ENCODE assay signal across 26 cellular contexts in the genomic region with DNA sequence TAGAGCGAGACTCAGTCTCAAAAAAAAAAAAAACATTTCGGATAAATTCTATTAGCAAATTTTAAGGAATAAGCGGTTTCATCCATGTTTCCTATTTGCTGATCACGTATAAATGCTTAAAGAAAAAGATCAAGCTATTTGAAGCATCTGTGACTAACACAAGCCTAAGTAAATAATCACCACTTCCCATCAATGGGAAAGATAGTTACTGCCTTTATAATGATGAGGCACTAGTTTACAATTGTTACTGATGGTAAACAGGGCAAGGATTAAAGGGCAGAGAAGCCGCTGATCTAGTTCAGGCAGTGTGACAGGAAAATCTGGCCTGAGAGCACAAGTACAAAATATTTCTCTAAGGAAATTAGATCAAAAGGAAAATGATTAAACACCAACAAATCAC. TPM values are rescaled to one million over a fixed set of nuclear protein-coding genes. Genes with fewer than 3 reads are reported as not detected.
A peak's percentile ranks its signal among the peaks of the same experiment; 100 is the strongest.
DNase-seq lines count a peak whose midpoint lies in the region; ATAC-seq, FAIRE-seq and TF ChIP-seq lines count a peak whose summit lies in the region.
"Had no signal": no experiment of that assay in that cellular context is flagged by ENCODE, and none has a peak within 500 bp of the region (broad histone marks: within the 10 kb centered on the region; RNA-seq: fewer than 3 reads in every experiment).

No MANE protein-coding gene starts in this region.

- peaks cover 4% of the 10 kb centered on the region for H3K79me1 ChIP-seq in trophoblast cell (ENCODE audit: low read length)

- POLR2A ChIA-PET in HEK293T (lab: Yijun Ruan, JAX): no interaction called here

- H3K4me3 ChIP-seq in LNCaP clone FGC (ENCODE audit: low read depth, low read length) (no peak overlapping the region), trophoblast cell (ENCODE audit: low read depth, low read length) (no peak overlapping the region), pancreas (no peak overlapping the region)
- H3K4me3 ChIP-seq: MG63 had no signal

- H2AFZ ChIP-seq in trophoblast cell (ENCODE audit: insufficient read depth, low read length, poor library complexity): no peak overlapping the region

- H3K4me2 ChIP-seq in trophoblast cell (ENCODE audit: low read length): no peak overlapping the region

- no peak overlapping the region for H2BK12ac ChIP-seq in trophoblast cell (ENCODE audit: low read length)

- TF ChIP-seq CTCF in C4-2B (conservative IDR thresholded peaks at IDR 0.05) (no peak), LNCaP clone FGC (IDR thresholded peaks at IDR 0.05; ENCODE audit: control insufficient read depth, extremely low read depth, insufficient read depth) (no peak), pancreas (IDR thresholded peaks at IDR 0.05) (no peak)

- DNase-seq in LNCaP clone FGC (ENCODE audit: low read depth): peak; percentile 80
- peak; percentile 90 to 96 for DNase-seq in trophoblast cell
- DNase-seq in DMS79 (lab: John Stamatoyannopoulos, UW): no peak
- DNase-seq in HEK293T (ENCODE audit: extremely low spot score): no peak
- no peak for DNase-seq in COLO829 (ENCODE audit: low spot score)
- no peak for DNase-seq in pancreas
- DNase-seq: BE2C; CD4-positive, CD25-positive, alpha-beta regulatory T cell; DMS 273 treated with DMSO at 0.1 percent for 48 hours; Kasumi-1; MG63; NCI-H1436; NCI-H187 treated with DMSO at 0.1 percent for 48 hours; NCI-H2107; NCI-H446 treated with DMSO at 0.1 percent for 48 hours; NCI-H526 treated with DMSO at 0.1 percent for 48 hours; OCI-M1; SHP77 had no signal

- peak overlapping the region; percentile 43 for H2BK120ac ChIP-seq in trophoblast cell (ENCODE audit: insufficient read depth, low read length, poor library complexity)

- ATAC-seq in esophagus mucosa (peak; percentile 95), pancreas (no peak)

- WGBS in trophoblast cell (ENCODE audit: extremely low coverage, insufficient coverage, insufficient read length): no CpG with 5 or more reads among the region's 5 CpGs
- 94 to 95% methylated on average over 5 of the region's 5 CpGs for WGBS in pancreas, 2 donors

- no peak overlapping the region for H2AK5ac ChIP-seq in trophoblast cell (ENCODE audit: low read length)

- FAIRE-seq in pancreas (lab: Jason Lieb, UNC): no peak
- FAIRE-seq: G401.6, GM12892, GM18507 had no signal

- H3K4me1 ChIP-seq in trophoblast cell (ENCODE audit: control insufficient read depth in 1 of 2, insufficient read depth in 2 of 2, low read length in 2 of 2): no peaks in the 10 kb centered on the region
- H3K4me1 ChIP-seq in pancreas: peaks cover 0 to under 1% (median 0%) of the 10 kb centered on the region in 3 donors
- H3K4me1 ChIP-seq: BE2C had no signal

- H3K79me2 ChIP-seq in trophoblast cell (ENCODE audit: control insufficient read depth, insufficient read depth, low read length, poor library complexity): no peaks in the 10 kb centered on the region

- no peak overlapping the region for H2BK5ac ChIP-seq in trophoblast cell (ENCODE audit: low read depth, low read length, poor library complexity)

- H3K36me3 ChIP-seq in trophoblast cell (ENCODE audit: control insufficient read depth in 1 of 2, insufficient read depth in 2 of 2, low read length in 2 of 2): peaks cover 9 to 20% of the 10 kb centered on the region in 2 experiments
- H3K36me3 ChIP-seq in pancreas: peaks cover 0 to 30% (median 7%) of the 10 kb centered on the region in 3 donors

- H3K9ac ChIP-seq in trophoblast cell (ENCODE audit: low read length): no peak overlapping the region

- no peak overlapping the region for H3K23ac ChIP-seq in trophoblast cell (ENCODE audit: low read length)

- H3K27me3 ChIP-seq in trophoblast cell (ENCODE audit: insufficient read depth, low read length) (no peaks in the 10 kb centered on the region), pancreas (no peaks in the 10 kb centered on the region)
- H3K27me3 ChIP-seq: BE2C, MG63 had no signal

- H4K8ac ChIP-seq in trophoblast cell (ENCODE audit: low read depth, low read length): no peak overlapping the region

- no peak overlapping the region for H3K4ac ChIP-seq in trophoblast cell (ENCODE audit: low read depth, low read length)

- H4K91ac ChIP-seq in trophoblast cell (ENCODE audit: low read depth, low read length): peak overlapping the region; percentile 35

- no peaks in the 10 kb centered on the region for H3K9me3 ChIP-seq in trophoblast cell (ENCODE audit: insufficient read depth, low read depth, low read length)
- H3K9me3 ChIP-seq in pancreas: no peaks in the 10 kb centered on the region
- H3K9me3 ChIP-seq: BE2C, Caco-2, MG63 had no signal

- intact Hi-C loops in pancreas (cut with DNase I): no loop called here

- no peak overlapping the region for H3K14ac ChIP-seq in trophoblast cell (ENCODE audit: low read length)

- H4K12ac ChIP-seq in trophoblast cell (ENCODE audit: low read depth, low read length): no peak overlapping the region

- CTCF ChIA-PET in HEK293T (lab: Yijun Ruan, JAX): no interaction called here

- no peak overlapping the region for H3K18ac ChIP-seq in trophoblast cell (ENCODE audit: low read length)

- H3K27ac ChIP-seq in C4-2B: peak overlapping the region; percentile 9; the same call in 1 of the 2 replicates
- H3K27ac ChIP-seq in trophoblast cell (ENCODE audit: low read depth, low read length): peak overlapping the region; percentile 40
- no peak overlapping the region for H3K27ac ChIP-seq in pancreas

TF ChIP-seq in HEK293T, 16 proteins besides CTCF, POLR2A, EP300 and RAD21:
- TF ChIP-seq FOXK2 (IDR thresholded peaks at IDR 0.05): no peak
- TF ChIP-seq ELF4 (IDR thresholded peaks at IDR 0.05): no peak
- TF ChIP-seq HDGF (IDR thresholded peaks at IDR 0.05; ENCODE audit: borderline replicate concordance): no peak
- no peak for TF ChIP-seq BHLHE40 (IDR thresholded peaks at IDR 0.05; ENCODE audit: borderline replicate concordance)
- no peak for TF ChIP-seq LEF1 (IDR thresholded peaks at IDR 0.05; ENCODE audit: borderline replicate concordance)
- TF ChIP-seq ARNT (IDR thresholded peaks at IDR 0.05): no peak
- no peak for TF ChIP-seq SP1 (IDR thresholded peaks at IDR 0.05)
- no peak for TF ChIP-seq CTBP1 (IDR thresholded peaks at IDR 0.05; ENCODE audit: borderline replicate concordance)
- TF ChIP-seq FOXM1 (IDR thresholded peaks at IDR 0.05; ENCODE audit: borderline replicate concordance): no peak
- TF ChIP-seq NFRKB (IDR thresholded peaks at IDR 0.05): no peak
TF ChIP-seq in HEK293T: peak in this region for 0.

RNA-seq across cellular contexts. Expression of gene CLPX, which starts 13.7 kb away (rescaled TPM):
- total RNA-seq in esophagus mucosa (49.3 TPM), pancreas (10 to 100 TPM; 17.6 to 31.1 (median 20.9) TPM)
- polyA plus RNA-seq in trophoblast cell (2013): 25.3 and 28.1 TPM in 2 replicates
- polyA plus RNA-seq in pancreas: 1 to 10 TPM; 6.3 to 8.3 TPM

RNA-seq across cellular contexts. Expression of gene PDCD7, which starts 37.8 kb away (rescaled TPM):
- total RNA-seq in esophagus mucosa (18.6 TPM), pancreas (10 to 100 TPM in 3 of 6 donors, 1 to 10 TPM in 3; 7.3 to 13.1 (median 9.5) TPM)
- 13.1 and 13.4 TPM in 2 replicates for polyA plus RNA-seq in trophoblast cell (2013)
- polyA plus RNA-seq in pancreas: 1 to 10 TPM; 7.3 to 9.8 TPM

RNA-seq across cellular contexts. Expression of gene CILP, which starts 39.8 kb away (rescaled TPM):
- total RNA-seq in esophagus mucosa (0.64 TPM), pancreas (10 to 100 TPM in 1 of 6 donors, 1 to 10 TPM in 2, under 1 TPM in 3; 0.28 to 20.7 (median 3.1) TPM)
- polyA plus RNA-seq in trophoblast cell (2013): 0.03 TPM in 2 replicates
- polyA plus RNA-seq in pancreas: 1 to 10 TPM; 1.0 to 1.1 TPM
- total RNA-seq: Caco-2, Daoy, RPMI7951 had no signal
- polyA plus RNA-seq: CD4-positive, CD25-positive, alpha-beta regulatory T cell had no signal

RNA-seq across cellular contexts. Expression of gene UBAP1L, which starts 56.4 kb away (rescaled TPM):
- total RNA-seq in esophagus mucosa (1.8 TPM), pancreas (1 to 10 TPM; 1.5 to 3.3 (median 2.4) TPM)
- polyA plus RNA-seq in trophoblast cell (2013): 0.67 TPM in 2 replicates
- 10 to 100 TPM in 1 of 2 donors, 1 to 10 TPM in 1; 7.9 to 11.4 TPM for polyA plus RNA-seq in pancreas

Comparison
In these comparisons a context has a peak if more than half of its experiments do, and no peak if none do; other contexts are left out.
1. H3K27ac ChIP-seq: peak in C4-2B (single experiment) and trophoblast cell (single experiment); none in pancreas (0 of 4).
2. DNase-seq: peak in LNCaP clone FGC (single experiment) and trophoblast cell (2 of 2); none in DMS79 (single experiment), HEK293T (single experiment), COLO829 (single experiment) and pancreas (0 of 6).